Comparison of ENCODE assay signal across 1 cellular context in genomic region chr7:70679666-70680065, GRCh38.
A peak's percentile ranks its signal among the peaks of the same experiment; 100 is the strongest.
TF ChIP-seq lines count a peak whose summit lies in the region.

No MANE protein-coding gene starts in this region.

TF ChIP-seq in GM12878, 131 proteins besides CTCF, POLR2A, EP300 and RAD21 (continued from another document and continues in another):
- TF ChIP-seq ZBTB11 (CRISPR knock-in tag; IDR thresholded peaks at IDR 0.05) (no peak), ZNF592 (IDR thresholded peaks at IDR 0.05) (no peak), SPI1 (IDR thresholded peaks at IDR 0.05; ENCODE audit: borderline replicate concordance, insufficient read depth, low read depth, low read length) (no peak), NR2C2 (IDR thresholded peaks at IDR 0.05; ENCODE audit: borderline replicate concordance, control insufficient read depth, insufficient read length, low read depth) (no peak), GABPA (IDR thresholded peaks at IDR 0.05; ENCODE audit: low read depth) (no peak), TCF3 (IDR thresholded peaks at IDR 0.05; ENCODE audit: borderline replicate concordance, insufficient read depth, low read depth, low read length) (no peak), FOS (IDR thresholded peaks at IDR 0.05; ENCODE audit: borderline replicate concordance, extremely low read depth, insufficient read length) (no peak), MTA3 (IDR thresholded peaks at IDR 0.05; ENCODE audit: borderline replicate concordance, low read length) (no peak), TCF7 (IDR thresholded peaks at IDR 0.05; ENCODE audit: borderline replicate concordance) (no peak), HCFC1 (IDR thresholded peaks at IDR 0.05; ENCODE audit: low read length) (no peak), RFX5 (IDR thresholded peaks at IDR 0.05; ENCODE audit: low read depth, low read length) (no peak), ELK1 (IDR thresholded peaks at IDR 0.05; ENCODE audit: low read depth, low read length) (no peak), PAX5 (IDR thresholded peaks at IDR 0.05; ENCODE audit: borderline replicate concordance, low read depth, low read length) (no peak), SMAD5 (IDR thresholded peaks at IDR 0.05; ENCODE audit: low read depth) (no peak), IKZF1 (conservative IDR thresholded peaks at IDR 0.05) (peak; percentile 42), PBX3 (IDR thresholded peaks at IDR 0.05; ENCODE audit: insufficient replicate concordance, low read depth, low read length) (no peak), STAT1 (conservative IDR thresholded peaks at IDR 0.05) (no peak), RBBP5 (conservative IDR thresholded peaks at IDR 0.05) (no peak), RUNX3 (IDR thresholded peaks at IDR 0.05; ENCODE audit: low read length) (peak; percentile 55), CHD4 (IDR thresholded peaks at IDR 0.05) (no peak), ZSCAN29 (IDR thresholded peaks at IDR 0.05) (no peak), YBX1 (IDR thresholded peaks at IDR 0.05) (no peak), POU2F2 (IDR thresholded peaks at IDR 0.05; ENCODE audit: borderline replicate concordance, low read depth, low read length) (no peak), NBN (IDR thresholded peaks at IDR 0.05) (no peak), CHD2 (IDR thresholded peaks at IDR 0.05; ENCODE audit: borderline replicate concordance, low read depth, low read length) (no peak), RELA (IDR thresholded peaks at IDR 0.05; ENCODE audit: borderline replicate concordance, partially characterized antibody) (no peak), NFIC (IDR thresholded peaks at IDR 0.05; ENCODE audit: low read depth, low read length) (peak; percentile 50; the same call in 1 of the 2 replicates), SREBF2 (IDR thresholded peaks at IDR 0.05; ENCODE audit: low read length) (no peak), NR2C1 (IDR thresholded peaks at IDR 0.05) (no peak), ASH2L (IDR thresholded peaks at IDR 0.05; ENCODE audit: borderline replicate concordance, low read depth) (no peak), BCL11A (IDR thresholded peaks at IDR 0.05; ENCODE audit: low read depth, low read length) (0 out of 2 replicates have a peak, but pooled peaks have one; percentile 18), MYC (IDR thresholded peaks at IDR 0.05; ENCODE audit: insufficient read depth, insufficient read length, insufficient replicate concordance, low read length, severe bottlenecking) (no peak), FOXM1 (IDR thresholded peaks at IDR 0.05; ENCODE audit: low read depth, low read length) (0 out of 2 replicates have a peak, but pooled peaks have one; percentile 15), HDAC2 (IDR thresholded peaks at IDR 0.05) (no peak), WRNIP1 (IDR thresholded peaks at IDR 0.05; ENCODE audit: borderline replicate concordance, low read depth, low read length) (no peak)
- TF ChIP-seq, protein P1, sequence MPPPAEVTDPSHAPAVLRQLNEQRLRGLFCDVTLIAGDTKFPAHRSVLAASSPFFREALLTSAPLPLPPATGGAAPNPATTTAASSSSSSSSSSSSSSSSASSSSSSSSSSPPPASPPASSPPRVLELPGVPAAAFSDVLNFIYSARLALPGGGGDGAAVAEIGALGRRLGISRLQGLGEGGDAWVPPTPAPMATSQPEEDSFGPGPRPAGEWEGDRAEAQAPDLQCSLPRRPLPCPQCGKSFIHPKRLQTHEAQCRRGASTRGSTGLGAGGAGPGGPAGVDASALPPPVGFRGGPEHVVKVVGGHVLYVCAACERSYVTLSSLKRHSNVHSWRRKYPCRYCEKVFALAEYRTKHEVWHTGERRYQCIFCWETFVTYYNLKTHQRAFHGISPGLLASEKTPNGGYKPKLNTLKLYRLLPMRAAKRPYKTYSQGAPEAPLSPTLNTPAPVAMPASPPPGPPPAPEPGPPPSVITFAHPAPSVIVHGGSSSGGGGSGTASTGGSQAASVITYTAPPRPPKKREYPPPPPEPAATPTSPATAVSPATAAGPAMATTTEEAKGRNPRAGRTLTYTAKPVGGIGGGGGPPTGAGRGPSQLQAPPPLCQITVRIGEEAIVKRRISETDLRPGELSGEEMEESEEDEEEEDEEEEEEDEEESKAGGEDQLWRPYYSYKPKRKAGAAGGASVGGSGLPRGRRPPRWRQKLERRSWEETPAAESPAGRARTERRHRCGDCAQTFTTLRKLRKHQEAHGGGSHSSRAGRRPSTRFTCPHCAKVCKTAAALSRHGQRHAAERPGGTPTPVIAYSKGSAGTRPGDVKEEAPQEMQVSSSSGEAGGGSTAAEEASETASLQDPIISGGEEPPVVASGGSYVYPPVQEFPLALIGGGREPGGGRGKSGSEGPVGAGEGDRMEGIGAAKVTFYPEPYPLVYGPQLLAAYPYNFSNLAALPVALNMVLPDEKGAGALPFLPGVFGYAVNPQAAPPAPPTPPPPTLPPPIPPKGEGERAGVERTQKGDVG (CRISPR knock-in tag; IDR thresholded peaks at IDR 0.05), result no peak
- TF ChIP-seq, protein P2, sequence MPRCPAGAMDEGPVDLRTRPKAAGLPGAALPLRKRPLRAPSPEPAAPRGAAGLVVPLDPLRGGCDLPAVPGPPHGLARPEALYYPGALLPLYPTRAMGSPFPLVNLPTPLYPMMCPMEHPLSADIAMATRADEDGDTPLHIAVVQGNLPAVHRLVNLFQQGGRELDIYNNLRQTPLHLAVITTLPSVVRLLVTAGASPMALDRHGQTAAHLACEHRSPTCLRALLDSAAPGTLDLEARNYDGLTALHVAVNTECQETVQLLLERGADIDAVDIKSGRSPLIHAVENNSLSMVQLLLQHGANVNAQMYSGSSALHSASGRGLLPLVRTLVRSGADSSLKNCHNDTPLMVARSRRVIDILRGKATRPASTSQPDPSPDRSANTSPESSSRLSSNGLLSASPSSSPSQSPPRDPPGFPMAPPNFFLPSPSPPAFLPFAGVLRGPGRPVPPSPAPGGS (IDR thresholded peaks at IDR 0.05; ENCODE audit: borderline replicate concordance, insufficient read depth, low read depth, low read length, poor library complexity, severe bottlenecking), result no peak
- TF ChIP-seq, protein P3, sequence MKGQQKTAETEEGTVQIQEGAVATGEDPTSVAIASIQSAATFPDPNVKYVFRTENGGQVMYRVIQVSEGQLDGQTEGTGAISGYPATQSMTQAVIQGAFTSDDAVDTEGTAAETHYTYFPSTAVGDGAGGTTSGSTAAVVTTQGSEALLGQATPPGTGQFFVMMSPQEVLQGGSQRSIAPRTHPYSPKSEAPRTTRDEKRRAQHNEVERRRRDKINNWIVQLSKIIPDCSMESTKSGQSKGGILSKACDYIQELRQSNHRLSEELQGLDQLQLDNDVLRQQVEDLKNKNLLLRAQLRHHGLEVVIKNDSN (IDR thresholded peaks at IDR 0.05; ENCODE audit: borderline replicate concordance, extremely low read length, insufficient read depth, low read depth, low read length), result no peak
- TF ChIP-seq, protein P4, sequence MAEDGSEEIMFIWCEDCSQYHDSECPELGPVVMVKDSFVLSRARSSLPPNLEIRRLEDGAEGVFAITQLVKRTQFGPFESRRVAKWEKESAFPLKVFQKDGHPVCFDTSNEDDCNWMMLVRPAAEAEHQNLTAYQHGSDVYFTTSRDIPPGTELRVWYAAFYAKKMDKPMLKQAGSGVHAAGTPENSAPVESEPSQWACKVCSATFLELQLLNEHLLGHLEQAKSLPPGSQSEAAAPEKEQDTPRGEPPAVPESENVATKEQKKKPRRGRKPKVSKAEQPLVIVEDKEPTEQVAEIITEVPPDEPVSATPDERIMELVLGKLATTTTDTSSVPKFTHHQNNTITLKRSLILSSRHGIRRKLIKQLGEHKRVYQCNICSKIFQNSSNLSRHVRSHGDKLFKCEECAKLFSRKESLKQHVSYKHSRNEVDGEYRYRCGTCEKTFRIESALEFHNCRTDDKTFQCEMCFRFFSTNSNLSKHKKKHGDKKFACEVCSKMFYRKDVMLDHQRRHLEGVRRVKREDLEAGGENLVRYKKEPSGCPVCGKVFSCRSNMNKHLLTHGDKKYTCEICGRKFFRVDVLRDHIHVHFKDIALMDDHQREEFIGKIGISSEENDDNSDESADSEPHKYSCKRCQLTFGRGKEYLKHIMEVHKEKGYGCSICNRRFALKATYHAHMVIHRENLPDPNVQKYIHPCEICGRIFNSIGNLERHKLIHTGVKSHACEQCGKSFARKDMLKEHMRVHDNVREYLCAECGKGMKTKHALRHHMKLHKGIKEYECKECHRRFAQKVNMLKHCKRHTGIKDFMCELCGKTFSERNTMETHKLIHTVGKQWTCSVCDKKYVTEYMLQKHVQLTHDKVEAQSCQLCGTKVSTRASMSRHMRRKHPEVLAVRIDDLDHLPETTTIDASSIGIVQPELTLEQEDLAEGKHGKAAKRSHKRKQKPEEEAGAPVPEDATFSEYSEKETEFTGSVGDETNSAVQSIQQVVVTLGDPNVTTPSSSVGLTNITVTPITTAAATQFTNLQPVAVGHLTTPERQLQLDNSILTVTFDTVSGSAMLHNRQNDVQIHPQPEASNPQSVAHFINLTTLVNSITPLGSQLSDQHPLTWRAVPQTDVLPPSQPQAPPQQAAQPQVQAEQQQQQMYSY (CRISPR knock-in tag; IDR thresholded peaks at IDR 0.05), result no peak
